ENCODE assay signal across 20 cellular contexts in genomic region chr6:139156571-139156970, GRCh38. TPM values are rescaled to one million over a fixed set of nuclear protein-coding genes. Genes with fewer than 3 reads are reported as not detected.
A peak's percentile ranks its signal among the peaks of the same experiment; 100 is the strongest.
DNase-seq lines count a peak whose midpoint lies in the region; ATAC-seq and TF ChIP-seq lines count a peak whose summit lies in the region.
"Had no signal": no experiment of that assay in that cellular context is flagged by ENCODE, and none has a peak within 500 bp of the region (broad histone marks: within the 10 kb centered on the region; RNA-seq: fewer than 3 reads in every experiment).

No MANE protein-coding gene starts in this region.

- no peaks in the 10 kb centered on the region for H3K27me3 Mint-ChIP-seq in activated T-helper 17 cell treated with anti-CD3 and anti-CD28 coated beads, Interleukin-2, amount 50 U/mL, for 72 hours
- no peaks in the 10 kb centered on the region for H3K27me3 Mint-ChIP-seq in memory B cell
- H3K27me3 Mint-ChIP-seq: dendritic cell treated with granulocyte-macrophage colony-stimulating factor and Interleukin-4, amounts not matched to agents 40 ng/mL and 50 ng/mL, for 4 days had no signal

- H3K4me3 ChIP-seq in left ventricle myocardium inferior (no peak overlapping the region), subcutaneous abdominal adipose tissue (ENCODE audit: low read depth in 1 of 5, low read length in 5 of 5) (peak overlapping the region in 4 of 5 donors; percentile 29 to 56 (median 48)), esophagus muscularis mucosa (no peak overlapping the region)
- H3K4me3 ChIP-seq: gastroesophageal sphincter, MG63 had no signal

- H3K4me1 ChIP-seq in left ventricle myocardium inferior (peaks cover 97% of the 10 kb centered on the region), subcutaneous abdominal adipose tissue (ENCODE audit: control insufficient read depth in 5 of 5, insufficient read depth in 5 of 5, low read length in 5 of 5) (peaks cover 0 to 25% (median 24%) of the 10 kb centered on the region in 5 donors), esophagus muscularis mucosa (peaks cover 28 to 74% (median 48%) of the 10 kb centered on the region in 4 donors)

- no peak for TF ChIP-seq CTCF in left ventricle myocardium inferior (IDR thresholded peaks at IDR 0.05; ENCODE audit: borderline replicate concordance)
- no peak for TF ChIP-seq CTCF in esophagus muscularis mucosa (IDR thresholded peaks at IDR 0.05)

- H3K36me3 ChIP-seq in left ventricle myocardium inferior: no peaks in the 10 kb centered on the region
- no peaks in the 10 kb centered on the region for H3K36me3 ChIP-seq in subcutaneous abdominal adipose tissue (ENCODE audit: control insufficient read depth in 5 of 5, insufficient read depth in 5 of 5, low read length in 5 of 5)
- H3K36me3 ChIP-seq in esophagus muscularis mucosa: no peaks in the 10 kb centered on the region
- H3K36me3 ChIP-seq: brain microvascular endothelial cell, gastroesophageal sphincter, MG63 had no signal

- H3K27me3 ChIP-seq in left ventricle myocardium inferior (ENCODE audit: low read depth) (no peaks in the 10 kb centered on the region), subcutaneous abdominal adipose tissue (ENCODE audit: control insufficient read depth in 5 of 5, insufficient read depth in 4 of 5, low read length in 5 of 5) (no peaks in the 10 kb centered on the region), esophagus muscularis mucosa (no peaks in the 10 kb centered on the region)
- H3K27me3 ChIP-seq: brain microvascular endothelial cell, gastroesophageal sphincter, MG63, neutrophil had no signal

- H3K36me3 Mint-ChIP-seq in activated T-helper 17 cell treated with anti-CD3 and anti-CD28 coated beads, Interleukin-2, amount 50 U/mL, for 72 hours (ENCODE audit: low read depth): peaks cover 54% of the 10 kb centered on the region
- peaks cover 9% of the 10 kb centered on the region for H3K36me3 Mint-ChIP-seq in memory B cell

- no peak for DNase-seq in left ventricle myocardium inferior
- no peak for DNase-seq in cardiac septum (ENCODE audit: low spot score)
- no peak for DNase-seq in memory B cell (ENCODE audit: low spot score in 2 of 2)
- no peak for DNase-seq in esophagus muscularis mucosa (ENCODE audit: extremely low spot score)
- DNase-seq in islet precursor cell: no peak
- no peak for DNase-seq in Right ventricle myocardium inferior (ENCODE audit: missing footprints)
- DNase-seq: brain microvascular endothelial cell; MG63; NCI-H1436; NCI-H526 treated with DMSO at 0.1 percent for 48 hours; retina; Right ventricle myocardium superior; stimulated activated CD4-positive, alpha-beta T cell treated with anti-CD3 and anti-CD28 coated beads, Interleukin-12 subunit alpha, Interleukin-12 subunit beta, amount 100 ng/mL, for 4 hours had no signal

- no peak for TF ChIP-seq POLR2A in esophagus muscularis mucosa (IDR thresholded peaks at IDR 0.05; ENCODE audit: low read depth)

- peaks cover 62% of the 10 kb centered on the region for H3K4me1 Mint-ChIP-seq in activated T-helper 17 cell treated with anti-CD3 and anti-CD28 coated beads, Interleukin-2, amount 50 U/mL, for 72 hours
- peaks cover 42% of the 10 kb centered on the region for H3K4me1 Mint-ChIP-seq in memory B cell

- intact Hi-C loops in left ventricle myocardium inferior (cut with micrococcal nuclease) (no loop called here), cardiac septum (cut with DNase I) (no loop called here), esophagus muscularis mucosa (cut with DNase I) (no loop called here), Right ventricle myocardium inferior (cut with DNase I) (no loop called here)

- peak overlapping the region; percentile 31 for H3K4me3 Mint-ChIP-seq in activated T-helper 17 cell treated with anti-CD3 and anti-CD28 coated beads, Interleukin-2, amount 50 U/mL, for 72 hours
- no peak overlapping the region for H3K4me3 Mint-ChIP-seq in memory B cell
- H3K4me3 Mint-ChIP-seq: dendritic cell treated with granulocyte-macrophage colony-stimulating factor and Interleukin-4, amounts not matched to agents 40 ng/mL and 50 ng/mL, for 4 days; mesothelial cell of epicardium had no signal

- H3K9me3 Mint-ChIP-seq in activated T-helper 17 cell treated with anti-CD3 and anti-CD28 coated beads, Interleukin-2, amount 50 U/mL, for 72 hours: no peaks in the 10 kb centered on the region
- H3K9me3 Mint-ChIP-seq in memory B cell: no peaks in the 10 kb centered on the region
- H3K9me3 Mint-ChIP-seq: dendritic cell treated with granulocyte-macrophage colony-stimulating factor and Interleukin-4, amounts not matched to agents 40 ng/mL and 50 ng/mL, for 4 days had no signal

- no peak for TF ChIP-seq EP300 in esophagus muscularis mucosa (IDR thresholded peaks at IDR 0.05)

- 88% methylated on average over 5 of the region's 5 CpGs for WGBS in esophagus muscularis mucosa

- peak overlapping the region; percentile 24 for H3K27ac ChIP-seq in left ventricle myocardium inferior (replicated peaks)
- no peak overlapping the region for H3K27ac ChIP-seq in subcutaneous abdominal adipose tissue (ENCODE audit: low read depth, low read length)
- H3K27ac ChIP-seq in esophagus muscularis mucosa (replicated peaks in 1 of 4): no peak overlapping the region
- H3K27ac ChIP-seq: brain microvascular endothelial cell, gastroesophageal sphincter, HL-60, neutrophil had no signal

- H3K9ac ChIP-seq in subcutaneous abdominal adipose tissue (ENCODE audit: low read length in 5 of 5): no peak overlapping the region

- peak overlapping the region; percentile 48 for H3K27ac Mint-ChIP-seq in activated T-helper 17 cell treated with anti-CD3 and anti-CD28 coated beads, Interleukin-2, amount 50 U/mL, for 72 hours
- peak overlapping the region; percentile 60 for H3K27ac Mint-ChIP-seq in memory B cell
- H3K27ac Mint-ChIP-seq: dendritic cell treated with granulocyte-macrophage colony-stimulating factor and Interleukin-4, amounts not matched to agents 40 ng/mL and 50 ng/mL, for 4 days; mesothelial cell of epicardium had no signal

- ATAC-seq in activated T-helper 17 cell treated with anti-CD3 and anti-CD28 coated beads, Interleukin-2, amount 50 U/mL, for 72 hours (replicated peaks): no peak
- no peak for ATAC-seq in memory B cell (ENCODE audit: low read depth)
- ATAC-seq in Right ventricle myocardium inferior: no peak
- ATAC-seq: gastroesophageal sphincter had no signal

- no peaks in the 10 kb centered on the region for H3K9me3 ChIP-seq in left ventricle myocardium inferior (replicated peaks)
- no peaks in the 10 kb centered on the region for H3K9me3 ChIP-seq in subcutaneous abdominal adipose tissue (ENCODE audit: control insufficient read depth in 5 of 5, low read length in 5 of 5)
- no peaks in the 10 kb centered on the region for H3K9me3 ChIP-seq in esophagus muscularis mucosa
- H3K9me3 ChIP-seq: gastroesophageal sphincter, MG63, neutrophil had no signal

RNA-seq across cellular contexts. Expression of gene HECA, which starts 21.7 kb away (rescaled TPM):
- 46.0 TPM for total RNA-seq in left ventricle myocardium inferior
- total RNA-seq in cardiac septum: 51.0 TPM
- total RNA-seq in activated T-helper 17 cell treated with anti-CD3 and anti-CD28 coated beads, Interleukin-2, amount 50 U/mL, for 72 hours: 10 to 100 TPM; 67.0 to 85.7 TPM
- total RNA-seq in esophagus muscularis mucosa: 10 to 100 TPM; 43.2 to 68.4 (median 52.4) TPM
- total RNA-seq in Right ventricle myocardium inferior: 54.9 TPM

Comparison
In these comparisons a context has a peak if more than half of its experiments do, and no peak if none do; other contexts are left out.
1. H3K4me3 ChIP-seq: peak in subcutaneous abdominal adipose tissue (4 of 5); none in left ventricle myocardium inferior (single experiment) and esophagus muscularis mucosa (0 of 4).